ENCODE assay signal across 8 cellular contexts in the genomic region with DNA sequence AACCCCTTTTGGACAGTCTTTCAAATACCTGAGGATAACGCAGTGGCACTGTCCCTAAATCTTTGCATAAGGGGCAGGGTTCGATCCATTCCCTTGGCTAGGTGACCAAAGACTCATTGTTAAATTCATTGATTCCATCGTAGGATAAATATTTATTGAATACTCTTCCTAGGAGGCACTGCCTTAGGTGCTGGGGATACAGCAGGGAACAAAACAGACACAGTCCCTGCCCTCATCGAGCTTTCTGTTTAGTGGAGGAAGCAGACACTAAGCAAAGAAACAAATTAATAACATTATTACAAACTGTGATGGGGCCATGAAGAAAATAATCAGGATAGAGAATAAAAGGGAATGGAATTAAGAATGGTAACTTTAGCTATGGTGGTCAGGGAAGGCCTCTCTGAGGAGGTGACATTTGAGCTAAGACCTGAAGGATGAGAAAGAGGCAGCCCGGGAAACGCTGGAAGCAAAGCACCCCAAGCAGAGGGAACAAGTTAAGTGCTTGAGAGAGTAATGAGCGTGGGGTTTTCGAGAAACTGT. TPM values are rescaled to one million over a fixed set of nuclear protein-coding genes. Genes with fewer than 3 reads are reported as not detected.
DNase-seq lines count a peak whose midpoint lies in the region; ATAC-seq, FAIRE-seq and TF ChIP-seq lines count a peak whose summit lies in the region.

No MANE protein-coding gene starts in this region.

- H3K4me3 Mint-ChIP-seq in activated T-cell treated with anti-CD3 and anti-CD28 coated beads, Interleukin-2, amount 50 U/mL, for 72 hours, result peak overlapping the region; percentile 95 to 100

- no peaks in the 10 kb centered on the region for H3K9me3 Mint-ChIP-seq in activated T-cell treated with anti-CD3 and anti-CD28 coated beads, Interleukin-2, amount 50 U/mL, for 72 hours

- H3K27me3 ChIP-seq in tibial artery, result no peaks in the 10 kb centered on the region

- ATAC-seq in activated T-cell treated with anti-CD3 and anti-CD28 coated beads, Interleukin-2, amount 50 U/mL, for 72 hours (replicated peaks in 1 of 2), result no peak
- no peak for ATAC-seq in HG03175 (IDR thresholded peaks at IDR 0.05; ENCODE audit: unreplicated experiment)

- DNase-seq in activated T-cell treated with anti-CD3 and anti-CD28 coated beads, Interleukin-2, amount 50 U/mL, for 72 hours, result no peak
- no peak for DNase-seq in activated T-cell treated with anti-CD3 and anti-CD28 coated beads for 4 hours
- no peak for DNase-seq in astrocyte of the spinal cord (ENCODE audit: low read depth, low spot score)
- no peak for DNase-seq in lower leg skin (ENCODE audit: low spot score in 2 of 2)
- DNase-seq in tibial artery, result no peak
- DNase-seq in NK-92 (lab: John Stamatoyannopoulos, UW; ENCODE audit: unreplicated experiment), result no peak
- DNase-seq in frontal cortex (ENCODE audit: low spot score in 2 of 2), result no peak

- FAIRE-seq in frontal cortex (lab: Jason Lieb, UNC), result no peak

- WGBS in lower leg skin, 2 donors, result 20 to 21% methylated on average over 8 of the region's 8 CpGs

- peaks cover 0 to 23% (median 15%) of the 10 kb centered on the region in 4 donors for H3K4me1 ChIP-seq in tibial artery

- peak overlapping the region; percentile 82 for H3K4me3 ChIP-seq in astrocyte of the spinal cord (ENCODE audit: low read depth, low read length)
- H3K4me3 ChIP-seq in lower leg skin (ENCODE audit: low read depth, poor library complexity, severe bottlenecking), result peak overlapping the region; percentile 42
- H3K4me3 ChIP-seq in tibial artery, result peak overlapping the region; percentile 79 to 80

- intact Hi-C loops in lower leg skin (cut with DNase I; ENCODE audit: low total_unique reads) (no loop called here), tibial artery (cut with DNase I; ENCODE audit: low total_unique reads) (no loop called here)

- in situ Hi-C loops in astrocyte of the spinal cord (cut with HindIII; ENCODE audit: low sequenced_read_pairs), result no loop called here

- H3K4me1 Mint-ChIP-seq in activated T-cell treated with anti-CD3 and anti-CD28 coated beads, Interleukin-2, amount 50 U/mL, for 72 hours (ENCODE audit: low read depth), result peaks cover 48% of the 10 kb centered on the region

- H3K27ac ChIP-seq in tibial artery, result peak overlapping the region; percentile 83 to 87

- TF ChIP-seq POLR2A in lower leg skin (IDR thresholded peaks at IDR 0.05), result no peak

- no peak for TF ChIP-seq CTCF in astrocyte of the spinal cord (IDR thresholded peaks at IDR 0.05; ENCODE audit: low read depth, low read length)
- no peak for TF ChIP-seq CTCF in lower leg skin (IDR thresholded peaks at IDR 0.05)
- no peak for TF ChIP-seq CTCF in tibial artery (IDR thresholded peaks at IDR 0.05)

- peaks cover 11 to 32% (median 14%) of the 10 kb centered on the region in 3 donors for H3K36me3 ChIP-seq in tibial artery

- peak overlapping the region; percentile 100 for H3K27ac Mint-ChIP-seq in activated T-cell treated with anti-CD3 and anti-CD28 coated beads, Interleukin-2, amount 50 U/mL, for 72 hours

- no peaks in the 10 kb centered on the region for H3K9me3 ChIP-seq in tibial artery

- no peaks in the 10 kb centered on the region for H3K27me3 Mint-ChIP-seq in activated T-cell treated with anti-CD3 and anti-CD28 coated beads, Interleukin-2, amount 50 U/mL, for 72 hours (ENCODE audit: low read depth)

- H3K36me3 Mint-ChIP-seq in activated T-cell treated with anti-CD3 and anti-CD28 coated beads, Interleukin-2, amount 50 U/mL, for 72 hours (ENCODE audit: insufficient read depth in 2 of 2), result peaks cover 7 to 14% of the 10 kb centered on the region in 2 donors

RNA-seq across cellular contexts. Expression of gene B3GAT3, which starts 0.7 kb away (rescaled TPM):
- total RNA-seq in activated T-cell treated with anti-CD3 and anti-CD28 coated beads, Interleukin-2, amount 50 U/mL, for 72 hours, result 10 to 100 TPM; 72.2 to 79.9 TPM
- total RNA-seq in lower leg skin (10 to 100 TPM; 29.7 to 51.8 (median 35.2) TPM), frontal cortex (21.6 TPM)

RNA-seq across cellular contexts. Expression of gene ROM1, which starts 8.0 kb away (rescaled TPM):
- total RNA-seq in activated T-cell treated with anti-CD3 and anti-CD28 coated beads, Interleukin-2, amount 50 U/mL, for 72 hours, result 1 to 10 TPM; 5.1 to 6.7 TPM
- total RNA-seq in lower leg skin, result 1 to 10 TPM; 4.0 to 7.6 (median 6.5) TPM
- 1.2 TPM for total RNA-seq in frontal cortex

RNA-seq across cellular contexts. Expression of gene EML3, which starts 8.5 kb away (rescaled TPM):
- 100 to 1,000 TPM; 132 to 148 TPM for total RNA-seq in activated T-cell treated with anti-CD3 and anti-CD28 coated beads, Interleukin-2, amount 50 U/mL, for 72 hours
- total RNA-seq in lower leg skin (10 to 100 TPM; 39.5 to 61.0 (median 42.9) TPM), frontal cortex (4.9 TPM)

RNA-seq across cellular contexts. Expression of gene MTA2, which starts 19.4 kb away (rescaled TPM):
- 100 to 1,000 TPM; 173 to 241 TPM for total RNA-seq in activated T-cell treated with anti-CD3 and anti-CD28 coated beads, Interleukin-2, amount 50 U/mL, for 72 hours
- total RNA-seq in lower leg skin (100 to 1,000 TPM in 2 of 4 donors, 10 to 100 TPM in 2; 91.3 to 139 (median 98.3) TPM), frontal cortex (154 TPM)

RNA-seq across cellular contexts. Expression of gene GANAB, which starts 25.3 kb away (rescaled TPM):
- total RNA-seq in activated T-cell treated with anti-CD3 and anti-CD28 coated beads, Interleukin-2, amount 50 U/mL, for 72 hours, result 100 to 1,000 TPM; 310 to 312 TPM
- total RNA-seq in lower leg skin (100 to 1,000 TPM in 1 of 4 donors, 10 to 100 TPM in 3; 72.0 to 118 (median 91.4) TPM), frontal cortex (62.8 TPM)
